ENCODE assay signal across 1 cellular context in genomic region chr10:77816311-77816710, GRCh38.
A peak's percentile ranks its signal among the peaks of the same experiment; 100 is the strongest.
TF ChIP-seq lines count a peak whose summit lies in the region.

No MANE protein-coding gene starts in this region.

TF ChIP-seq in K562, 482 proteins besides CTCF, POLR2A, EP300 and RAD21 (continued from another document):
- no peak for TF ChIP-seq AFF1 (IDR thresholded peaks at IDR 0.05; ENCODE audit: low read depth in 1 of 2, partially characterized antibody in 2 of 2)
- TF ChIP-seq RBM22 (IDR thresholded peaks at IDR 0.05; ENCODE audit: low read depth, low read length, poor library complexity, severe bottlenecking) = peak; percentile 48
- TF ChIP-seq NCOA2 (IDR thresholded peaks at IDR 0.05; ENCODE audit: partially characterized antibody in 2 of 2) = no peak
- TF ChIP-seq MITF (IDR thresholded peaks at IDR 0.05) = no peak
- TF ChIP-seq MYC (IDR thresholded peaks at IDR 0.05; ENCODE audit: low read depth, low read length) = no peak
- TF ChIP-seq MYC (CRISPR knock-in tag; IDR thresholded peaks at IDR 0.05; ENCODE audit: borderline replicate concordance, low read depth) = no peak
- no peak for TF ChIP-seq ZNF740 (CRISPR knock-in tag; IDR thresholded peaks at IDR 0.05)
- no peak for TF ChIP-seq ZNF740 (tag; IDR thresholded peaks at IDR 0.05)
- no peak for TF ChIP-seq MTA2 (IDR thresholded peaks at IDR 0.05; ENCODE audit: low read depth)
